ENCODE assay signal across 9 cellular contexts in genomic region chr5:165779505-165779904, GRCh38.
"Had no signal": no experiment of that assay in that cellular context is flagged by ENCODE, and none has a peak within 500 bp of the region (broad histone marks: within the 10 kb centered on the region; RNA-seq: fewer than 3 reads in every experiment).

No MANE protein-coding gene starts in this region.

- H3K4me3 ChIP-seq: GM23248, GM23338, HAP-1 had no signal

- H3K9me3 ChIP-seq: HAP-1 had no signal

- H3K9ac ChIP-seq: GM23248 had no signal

- H3K36me3 ChIP-seq: HAP-1 had no signal

- ATAC-seq: GM23338, HCT116 had no signal

- H3K4me2 ChIP-seq: GM23338 had no signal

- H3K27ac ChIP-seq: GM23248 had no signal

- DNase-seq: GM23248, GOT3, H7, H9, HCEC 1CT, HFFc6 had no signal

- H2AFZ ChIP-seq: GM23248, GM23338 had no signal
